Comparison of ENCODE assay signal across 20 cellular contexts in the genomic region with DNA sequence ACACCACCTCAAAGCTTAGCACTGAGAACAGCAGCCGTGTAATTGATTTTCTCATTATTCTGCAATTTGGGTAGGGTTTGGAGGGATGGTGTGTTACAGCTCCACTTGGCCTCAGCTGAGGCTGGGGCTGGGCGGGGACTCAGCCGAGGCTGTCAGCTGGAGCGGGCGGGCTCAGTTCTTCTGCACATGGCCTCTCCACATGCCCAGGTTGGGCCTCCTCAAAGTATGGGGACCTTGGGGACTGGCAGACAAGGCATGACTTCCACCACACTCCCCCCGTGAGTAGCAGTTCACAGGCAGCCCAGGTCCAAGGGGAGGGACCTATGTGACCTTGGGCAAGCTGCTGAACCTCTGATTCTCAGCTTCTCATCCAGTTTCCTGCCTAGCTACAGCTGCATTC.
A peak's percentile ranks its signal among the peaks of the same experiment; 100 is the strongest.
DNase-seq lines count a peak whose midpoint lies in the region; ATAC-seq, FAIRE-seq and TF ChIP-seq lines count a peak whose summit lies in the region.
"Had no signal": no experiment of that assay in that cellular context is flagged by ENCODE, and none has a peak within 500 bp of the region (broad histone marks: within the 10 kb centered on the region; RNA-seq: fewer than 3 reads in every experiment).

No MANE protein-coding gene starts in this region.

- H3K9ac ChIP-seq in kidney (ENCODE audit: low read length in 2 of 2) = no peak overlapping the region

- ATAC-seq in upper lobe of left lung (ENCODE audit: low FRiP score in 2 of 2) = no peak
- ATAC-seq: A549 had no signal

- no peak overlapping the region for H3K27ac ChIP-seq in kidney (ENCODE audit: low read depth in 2 of 2, low read length in 2 of 2)
- H3K27ac ChIP-seq in upper lobe of left lung = peak overlapping the region in 3 of 4 donors; percentile 31 to 76 (median 75)
- no peak overlapping the region for H3K27ac ChIP-seq in sigmoid colon
- H3K27ac ChIP-seq: A549, C4-2B had no signal

- H3K36me3 Mint-ChIP-seq in chondrocyte (ENCODE audit: low read depth) = no peaks in the 10 kb centered on the region
- no peaks in the 10 kb centered on the region for H3K36me3 Mint-ChIP-seq in nephron progenitor cell (ENCODE audit: low read depth)
- H3K36me3 Mint-ChIP-seq: IgD-negative memory B cell had no signal

- no peak overlapping the region for H3K27ac Mint-ChIP-seq in chondrocyte (ENCODE audit: unreplicated experiment)
- no peak overlapping the region for H3K27ac Mint-ChIP-seq in nephron progenitor cell
- H3K27ac Mint-ChIP-seq: CD4-positive, alpha-beta T cell; H9; IgD-negative memory B cell had no signal

- 80 to 90% methylated on average over 4 to 6 of the region's 6 CpGs for WGBS in upper lobe of left lung, 2 donors
- WGBS in sigmoid colon, 2 donors = 66 to 81% methylated on average over 6 of the region's 6 CpGs
- WGBS in lower leg skin, 2 donors = 60% methylated on average over 6 of the region's 6 CpGs

- H3K9me3 Mint-ChIP-seq in chondrocyte (ENCODE audit: low read depth) (no peaks in the 10 kb centered on the region), nephron progenitor cell (no peaks in the 10 kb centered on the region)
- H3K9me3 Mint-ChIP-seq: CD4-positive, alpha-beta T cell had no signal

- TF ChIP-seq EP300 in upper lobe of left lung (IDR thresholded peaks at IDR 0.05) (no peak), sigmoid colon (IDR thresholded peaks at IDR 0.05) (no peak)

- no peak for TF ChIP-seq CTCF in chondrocyte (IDR thresholded peaks at IDR 0.05)
- TF ChIP-seq CTCF in kidney (IDR thresholded peaks at IDR 0.05; ENCODE audit: borderline replicate concordance, extremely low read depth, insufficient read depth) = no peak
- no peak for TF ChIP-seq CTCF in nephron progenitor cell (IDR thresholded peaks at IDR 0.05)
- TF ChIP-seq CTCF in upper lobe of left lung (IDR thresholded peaks at IDR 0.05) = no peak
- no peak for TF ChIP-seq CTCF in sigmoid colon (IDR thresholded peaks at IDR 0.05)
- TF ChIP-seq CTCF in lower leg skin (IDR thresholded peaks at IDR 0.05) = no peak

- intact Hi-C loops in kidney (cut with DNase I) = loop anchor here (5.0 kb wide), 1 partner anchor 447 kb away; no protein-coding TSS in a partner anchor
- intact Hi-C loops in sigmoid colon (cut with DNase I) = no loop called here
- intact Hi-C loops in lower leg skin (cut with DNase I; ENCODE audit: low total_unique reads) = loop anchor here (5.0 kb wide), 1 partner anchor 447 kb away; no protein-coding TSS in a partner anchor

- peaks cover 0 to 3% (median 0%) of the 10 kb centered on the region in 4 donors for H3K27me3 ChIP-seq in upper lobe of left lung
- no peaks in the 10 kb centered on the region for H3K27me3 ChIP-seq in sigmoid colon

- TF ChIP-seq POLR2A in upper lobe of left lung (IDR thresholded peaks at IDR 0.05) = no peak
- TF ChIP-seq POLR2A in sigmoid colon (IDR thresholded peaks at IDR 0.05) = no peak
- TF ChIP-seq POLR2A in lower leg skin (IDR thresholded peaks at IDR 0.05) = no peak

- peaks cover 65% of the 10 kb centered on the region for H3K27me3 Mint-ChIP-seq in chondrocyte (ENCODE audit: low read depth)
- H3K27me3 Mint-ChIP-seq in nephron progenitor cell (ENCODE audit: low read depth, poor library complexity) = peaks cover 55% of the 10 kb centered on the region

- no peaks in the 10 kb centered on the region for H3K4me1 ChIP-seq in kidney (ENCODE audit: control insufficient read depth in 1 of 2, insufficient read depth in 1 of 2, low read depth in 1 of 2, low read length in 2 of 2)
- peaks cover 4 to 47% (median 34%) of the 10 kb centered on the region in 4 donors for H3K4me1 ChIP-seq in upper lobe of left lung
- peaks cover 0 to 15% (median 6%) of the 10 kb centered on the region in 4 donors for H3K4me1 ChIP-seq in sigmoid colon
- H3K4me1 ChIP-seq: A549, Caco-2 had no signal

- H3K4me3 ChIP-seq in kidney (ENCODE audit: low read length in 2 of 2) (no peak overlapping the region), upper lobe of left lung (no peak overlapping the region), sigmoid colon (no peak overlapping the region), lower leg skin (ENCODE audit: low read depth, poor library complexity, severe bottlenecking) (no peak overlapping the region)
- H3K4me3 ChIP-seq: A549 had no signal

- no peaks in the 10 kb centered on the region for H3K36me3 ChIP-seq in kidney (ENCODE audit: control insufficient read depth in 1 of 2, insufficient read depth in 2 of 2, low read length in 2 of 2)
- no peaks in the 10 kb centered on the region for H3K36me3 ChIP-seq in upper lobe of left lung
- H3K36me3 ChIP-seq in sigmoid colon = no peaks in the 10 kb centered on the region

- H3K4me1 Mint-ChIP-seq in chondrocyte (ENCODE audit: low read depth) (no peaks in the 10 kb centered on the region), nephron progenitor cell (peaks cover 69% of the 10 kb centered on the region)
- H3K4me1 Mint-ChIP-seq: IgD-negative memory B cell had no signal

- DNase-seq in chondrocyte (ENCODE audit: low spot score) (peak; percentile 75), kidney (peak; percentile 37), nephron progenitor cell (no peak), upper lobe of left lung (no peak), sigmoid colon (no peak), NCI-H2171 treated with DMSO at 0.1 percent for 48 hours (lab: John Stamatoyannopoulos, UW) (no peak), lower leg skin (ENCODE audit: low spot score in 2 of 2) (no peak)
- DNase-seq: AML-193; Caco-2; CD4-positive, alpha-beta T cell; GDM1; GOT3; H9 had no signal

- H3K9me3 ChIP-seq in kidney (ENCODE audit: control insufficient read depth in 1 of 2, low read length in 2 of 2) = no peaks in the 10 kb centered on the region
- no peaks in the 10 kb centered on the region for H3K9me3 ChIP-seq in upper lobe of left lung
- no peaks in the 10 kb centered on the region for H3K9me3 ChIP-seq in sigmoid colon
- H3K9me3 ChIP-seq: A549, Caco-2 had no signal

- H3K4me3 Mint-ChIP-seq in chondrocyte (ENCODE audit: unreplicated experiment) (no peak overlapping the region), nephron progenitor cell (peak overlapping the region; percentile 24)
- H3K4me3 Mint-ChIP-seq: CD4-positive, alpha-beta T cell; H9; IgD-negative memory B cell had no signal

- FAIRE-seq in kidney (lab: Jason Lieb, UNC) = no peak
- FAIRE-seq: A549, D721Med, GM12892, GM18507, HTR-8/SVneo had no signal

Comparison
In these comparisons a context has a peak if more than half of its experiments do, and no peak if none do; other contexts are left out.
1. DNase-seq: peak in chondrocyte (single experiment) and kidney (single experiment); none in nephron progenitor cell (single experiment), upper lobe of left lung (0 of 2), sigmoid colon (single experiment), NCI-H2171 treated with DMSO at 0.1 percent for 48 hours (single experiment) and lower leg skin (0 of 2).
2. H3K27ac ChIP-seq: peak in upper lobe of left lung (3 of 4); none in kidney (0 of 2) and sigmoid colon (0 of 4).